Comparison of ENCODE assay signal across 22 cellular contexts in the genomic region with DNA sequence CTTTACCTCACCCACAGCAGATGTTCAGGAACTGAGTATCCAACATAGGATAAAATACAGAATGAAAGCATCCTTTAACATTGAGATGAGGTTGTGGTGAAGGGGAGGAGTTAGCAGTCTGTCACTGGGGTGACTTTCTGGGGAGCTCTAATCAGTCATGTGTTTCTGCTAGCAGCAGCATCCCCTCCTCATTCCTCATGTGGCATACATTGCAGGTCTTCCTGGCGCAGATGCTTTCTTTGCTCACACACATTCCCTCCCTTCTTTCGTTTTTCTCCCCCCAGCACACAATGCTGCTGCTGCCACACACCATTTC.
DNase-seq lines count a peak whose midpoint lies in the region; ATAC-seq and TF ChIP-seq lines count a peak whose summit lies in the region.
"Had no signal": no experiment of that assay in that cellular context is flagged by ENCODE, and none has a peak within 500 bp of the region (broad histone marks: within the 10 kb centered on the region; RNA-seq: fewer than 3 reads in every experiment).

No MANE protein-coding gene starts in this region.

- H3K4me3 Mint-ChIP-seq in neural crest cell = no peak overlapping the region
- H3K4me3 Mint-ChIP-seq: CD4-positive, CD25-positive, alpha-beta regulatory T cell had no signal

- no peaks in the 10 kb centered on the region for H3K9me3 ChIP-seq in hepatocyte (ENCODE audit: low read depth)
- peaks cover 0 to 5% of the 10 kb centered on the region in 2 donors for H3K9me3 ChIP-seq in stomach smooth muscle (ENCODE audit: control insufficient read depth in 2 of 2, low read length in 2 of 2)
- no peaks in the 10 kb centered on the region for H3K9me3 ChIP-seq in transverse colon

- no peaks in the 10 kb centered on the region for H3K9me2 ChIP-seq in hepatocyte (replicated peaks; ENCODE audit: insufficient read depth)

- peak overlapping the region; percentile 65 for H3K27ac Mint-ChIP-seq in neural crest cell (ENCODE audit: unreplicated experiment)

- no peak overlapping the region for H3K9ac ChIP-seq in stomach smooth muscle (ENCODE audit: low read length in 2 of 2)

- intact Hi-C loops in transverse colon (cut with DNase I; ENCODE audit: low total_unique reads) = no loop called here

- no peak for TF ChIP-seq POLR2A in transverse colon (IDR thresholded peaks at IDR 0.05)

- DNase-seq in NCI-H69 (lab: John Stamatoyannopoulos, UW) = peak; percentile 32
- DNase-seq in hepatocyte (ENCODE audit: low spot score) = no peak
- no peak for DNase-seq in neural crest cell (ENCODE audit: low read depth, low spot score)
- DNase-seq in HuH-7 (ENCODE audit: low spot score) = no peak
- no peak for DNase-seq in transverse colon
- DNase-seq: CD4-positive, CD25-positive, alpha-beta regulatory T cell; DMS153; KBM-7; MM.1S; NCI-H1048; NCI-H1436; NCI-H187 treated with DMSO at 0.1 percent for 48 hours; NCI-H2107; NCI-H510A; NCI-H748 treated with DMSO at 0.1 percent for 48 hours; NK-92 treated with Interleukin-12 subunit alpha and Interleukin-12 subunit beta, amount 100 ng/mL, for 24 hours had no signal

- H3K36me3 Mint-ChIP-seq in neural crest cell (ENCODE audit: low read depth) = no peaks in the 10 kb centered on the region
- H3K36me3 Mint-ChIP-seq: CD4-positive, CD25-positive, alpha-beta regulatory T cell had no signal

- no peak overlapping the region for H3K4me3 ChIP-seq in hepatocyte
- H3K4me3 ChIP-seq in stomach smooth muscle (ENCODE audit: low read length in 2 of 2) = peak overlapping the region; percentile 38 to 47
- H3K4me3 ChIP-seq in transverse colon = no peak overlapping the region

- 95% methylated on average over 2 of the region's 2 CpGs for WGBS in hepatocyte (ENCODE audit: low lambda C conversion rate, missing lambda C conversion rate)
- WGBS in transverse colon (ENCODE audit: low coverage in 1 of 2), 2 donors = 67% methylated on average over 2 of the region's 2 CpGs; no CpG with 5 or more reads in 1 of the 2 donors

- H3K27me3 Mint-ChIP-seq in neural crest cell (ENCODE audit: low read depth) = peaks cover 16% of the 10 kb centered on the region

- peaks cover 5% of the 10 kb centered on the region for H3K9me3 Mint-ChIP-seq in neural crest cell

- no peak overlapping the region for H2AFZ ChIP-seq in hepatocyte

- peaks cover 10% of the 10 kb centered on the region for H3K4me1 ChIP-seq in hepatocyte (ENCODE audit: insufficient read depth)
- H3K4me1 ChIP-seq in stomach smooth muscle (ENCODE audit: control insufficient read depth, insufficient read depth, low read length) = peaks cover 10% of the 10 kb centered on the region
- peaks cover 0 to 4% (median 0%) of the 10 kb centered on the region in 4 donors for H3K4me1 ChIP-seq in transverse colon

- H4K20me1 ChIP-seq in hepatocyte (ENCODE audit: insufficient read depth, poor library complexity, severe bottlenecking) = no peaks in the 10 kb centered on the region

- in situ Hi-C loops in transverse colon (cut with MboI; ENCODE audit: low pct_ligation_motif_present in 1 of 4, low pct_unique_long_range_greater_than_20kb in 1 of 4, low sequenced_read_pairs in 3 of 4) = no loop called here

- H3K27ac ChIP-seq in hepatocyte (peak overlapping the region; percentile 57), stomach smooth muscle (ENCODE audit: low read length) (peak overlapping the region; percentile 37), transverse colon (no peak overlapping the region)
- H3K27ac ChIP-seq: HL-60 had no signal

- no peak overlapping the region for H3K4me2 ChIP-seq in hepatocyte

- H3K79me2 ChIP-seq in hepatocyte = no peaks in the 10 kb centered on the region

- TF ChIP-seq CTCF in hepatocyte (IDR thresholded peaks at IDR 0.05; ENCODE audit: poor library complexity) (no peak), neural crest cell (conservative IDR thresholded peaks at IDR 0.05) (no peak), transverse colon (IDR thresholded peaks at IDR 0.05) (no peak)

- TF ChIP-seq EP300 in transverse colon (IDR thresholded peaks at IDR 0.05; ENCODE audit: low read depth) = no peak

- peaks cover 24% of the 10 kb centered on the region for H3K4me1 Mint-ChIP-seq in neural crest cell
- H3K4me1 Mint-ChIP-seq: CD4-positive, CD25-positive, alpha-beta regulatory T cell had no signal

- no peaks in the 10 kb centered on the region for H3K36me3 ChIP-seq in hepatocyte (replicated peaks; ENCODE audit: insufficient read depth, low read depth)
- H3K36me3 ChIP-seq in stomach smooth muscle (ENCODE audit: control insufficient read depth in 2 of 2, insufficient read depth in 2 of 2, low read length in 2 of 2) = no peaks in the 10 kb centered on the region
- H3K36me3 ChIP-seq in transverse colon = no peaks in the 10 kb centered on the region

- ATAC-seq in GM19395 (IDR thresholded peaks at IDR 0.05; ENCODE audit: unreplicated experiment) = no peak
- ATAC-seq: HepG2, Panc1, SK-N-SH treated with all-trans-retinoic acid at 6 μM for 48 hours had no signal

- H3K27me3 ChIP-seq in hepatocyte = no peaks in the 10 kb centered on the region
- no peaks in the 10 kb centered on the region for H3K27me3 ChIP-seq in stomach smooth muscle (ENCODE audit: control insufficient read depth in 1 of 2, insufficient read depth in 2 of 2, low read length in 2 of 2)
- no peaks in the 10 kb centered on the region for H3K27me3 ChIP-seq in transverse colon

Comparison
In these comparisons a context has a peak if more than half of its experiments do, and no peak if none do; other contexts are left out.
1. H3K27ac ChIP-seq: peak in hepatocyte (single experiment) and stomach smooth muscle (single experiment); none in transverse colon (0 of 4).
2. H3K4me3 ChIP-seq: peak in stomach smooth muscle (2 of 2); none in hepatocyte (single experiment) and transverse colon (0 of 4).